In genomic region chr14:20934148-20934762, GRCh38 we compare ENCODE assay signal across 9 cellular contexts. TPM values are rescaled to one million over a fixed set of nuclear protein-coding genes. Genes with fewer than 3 reads are reported as not detected.
DNase-seq lines count a peak whose midpoint lies in the region; ATAC-seq and TF ChIP-seq lines count a peak whose summit lies in the region.
"Had no signal": no experiment of that assay in that cellular context is flagged by ENCODE, and none has a peak within 500 bp of the region (broad histone marks: within the 10 kb centered on the region; RNA-seq: fewer than 3 reads in every experiment).

No MANE protein-coding gene starts in this region.

- H3K4me1 ChIP-seq in RWPE2 (ENCODE audit: insufficient read depth, poor library complexity, severe bottlenecking), result no peaks in the 10 kb centered on the region
- no peaks in the 10 kb centered on the region for H3K4me1 ChIP-seq in esophagus squamous epithelium

- ATAC-seq in RWPE2 (ENCODE audit: low read depth), result no peak
- ATAC-seq in GM18873 (IDR thresholded peaks at IDR 0.05; ENCODE audit: low FRiP score, unreplicated experiment), result no peak

- no peak overlapping the region for H3K27ac Mint-ChIP-seq in endothelial cell (ENCODE audit: unreplicated experiment)
- H3K27ac Mint-ChIP-seq: CD8-positive, alpha-beta memory T cell had no signal

- H3K27ac ChIP-seq in RWPE2 (ENCODE audit: poor library complexity, severe bottlenecking), result no peak overlapping the region
- no peak overlapping the region for H3K27ac ChIP-seq in esophagus squamous epithelium

- H3K36me3 Mint-ChIP-seq in endothelial cell (ENCODE audit: low read depth, unreplicated experiment), result no peaks in the 10 kb centered on the region
- H3K36me3 Mint-ChIP-seq: CD8-positive, alpha-beta memory T cell had no signal

- TF ChIP-seq POLR2A in esophagus squamous epithelium (IDR thresholded peaks at IDR 0.05), result no peak

- H3K4me3 ChIP-seq in RWPE2 (ENCODE audit: severe bottlenecking) (no peak overlapping the region), esophagus squamous epithelium (no peak overlapping the region)

- H3K9me3 Mint-ChIP-seq in endothelial cell (ENCODE audit: unreplicated experiment), result no peaks in the 10 kb centered on the region
- H3K9me3 Mint-ChIP-seq: CD8-positive, alpha-beta memory T cell had no signal

- H3K4me3 Mint-ChIP-seq in endothelial cell (ENCODE audit: unreplicated experiment), result no peak overlapping the region
- H3K4me3 Mint-ChIP-seq: CD8-positive, alpha-beta memory T cell had no signal

- intact Hi-C loops in posterior vena cava (cut with DNase I), result no loop called here
- intact Hi-C loops in esophagus squamous epithelium (cut with DNase I), result no loop called here

- WGBS in esophagus squamous epithelium, 2 donors, result 29 to 33% methylated on average over 12 of the region's 18 CpGs

- TF ChIP-seq CTCF in RWPE2 (IDR thresholded peaks at IDR 0.05; ENCODE audit: poor library complexity, severe bottlenecking) (peak; percentile 55), endothelial cell (IDR thresholded peaks at IDR 0.05; ENCODE audit: unreplicated experiment) (peak; percentile 90), esophagus squamous epithelium (IDR thresholded peaks at IDR 0.05) (peak in 3 of 6 experiments; percentile 10 to 43 (median 23))

- no peaks in the 10 kb centered on the region for H3K4me1 Mint-ChIP-seq in endothelial cell (ENCODE audit: unreplicated experiment)
- H3K4me1 Mint-ChIP-seq: CD8-positive, alpha-beta memory T cell had no signal

- peaks cover 3% of the 10 kb centered on the region for H3K27me3 Mint-ChIP-seq in endothelial cell (ENCODE audit: unreplicated experiment)

- H3K27me3 ChIP-seq in RWPE2 (ENCODE audit: insufficient read depth, poor library complexity, severe bottlenecking) (no peaks in the 10 kb centered on the region), esophagus squamous epithelium (peaks cover 0 to 16% (median 0%) of the 10 kb centered on the region in 4 donors)

- H3K36me3 ChIP-seq in RWPE2 (ENCODE audit: low read depth) (no peaks in the 10 kb centered on the region), esophagus squamous epithelium (no peaks in the 10 kb centered on the region)

- H3K9me3 ChIP-seq in RWPE2 (ENCODE audit: severe bottlenecking) (no peaks in the 10 kb centered on the region), esophagus squamous epithelium (no peaks in the 10 kb centered on the region)

- DNase-seq in SHP77 (lab: John Stamatoyannopoulos, UW) (peak; percentile 6 to 21), SHP77 treated with DMSO at 0.1 percent for 48 hours (lab: John Stamatoyannopoulos, UW) (no peak), RWPE2 (ENCODE audit: low spot score) (no peak), endothelial cell (ENCODE audit: low spot score) (peak; percentile 70), posterior vena cava (ENCODE audit: low spot score) (peak; percentile 85), NCI-H510A treated with DMSO at 0.1 percent for 48 hours (lab: John Stamatoyannopoulos, UW) (no peak), esophagus squamous epithelium (lab: John Stamatoyannopoulos, UW) (no peak)

RNA-seq across cellular contexts. Expression of gene RNASE2, which starts 21.0 kb away (rescaled TPM):
- total RNA-seq in endothelial cell (ENCODE audit: unreplicated experiment) (not detected), posterior vena cava (1 to 10 TPM; 3.7 to 9.7 TPM), esophagus squamous epithelium (1 to 10 TPM in 1 of 4 donors, under 1 TPM in 2, not detected in 1; 0.44 to 1.3 (median 0.44) TPM)
- total RNA-seq: CD8-positive, alpha-beta memory T cell had no signal

RNA-seq across cellular contexts. Expression of gene RNASE3, which starts 43.1 kb away (rescaled TPM):
- total RNA-seq in endothelial cell (ENCODE audit: unreplicated experiment) (not detected), posterior vena cava (under 1 TPM; 0.48 to 0.60 TPM), esophagus squamous epithelium (not detected)
- total RNA-seq: CD8-positive, alpha-beta memory T cell had no signal

RNA-seq across cellular contexts. Expression of gene METTL17, which starts 55.5 kb away (rescaled TPM):
- total RNA-seq in endothelial cell (ENCODE audit: unreplicated experiment), result 62.7 TPM
- 10 to 100 TPM; 30.1 to 33.5 TPM for total RNA-seq in posterior vena cava
- total RNA-seq in esophagus squamous epithelium, result 10 to 100 TPM; 53.6 to 74.6 (median 68.5) TPM

Comparison
In these comparisons a context has a peak if more than half of its experiments do, and no peak if none do; other contexts are left out.
1. DNase-seq: peak in SHP77 (2 of 2), endothelial cell (single experiment) and posterior vena cava (single experiment); none in SHP77 treated with DMSO at 0.1 percent for 48 hours (single experiment), RWPE2 (single experiment), NCI-H510A treated with DMSO at 0.1 percent for 48 hours (single experiment) and esophagus squamous epithelium (single experiment).